ENCODE assay signal across 10 cellular contexts in the genomic region with DNA sequence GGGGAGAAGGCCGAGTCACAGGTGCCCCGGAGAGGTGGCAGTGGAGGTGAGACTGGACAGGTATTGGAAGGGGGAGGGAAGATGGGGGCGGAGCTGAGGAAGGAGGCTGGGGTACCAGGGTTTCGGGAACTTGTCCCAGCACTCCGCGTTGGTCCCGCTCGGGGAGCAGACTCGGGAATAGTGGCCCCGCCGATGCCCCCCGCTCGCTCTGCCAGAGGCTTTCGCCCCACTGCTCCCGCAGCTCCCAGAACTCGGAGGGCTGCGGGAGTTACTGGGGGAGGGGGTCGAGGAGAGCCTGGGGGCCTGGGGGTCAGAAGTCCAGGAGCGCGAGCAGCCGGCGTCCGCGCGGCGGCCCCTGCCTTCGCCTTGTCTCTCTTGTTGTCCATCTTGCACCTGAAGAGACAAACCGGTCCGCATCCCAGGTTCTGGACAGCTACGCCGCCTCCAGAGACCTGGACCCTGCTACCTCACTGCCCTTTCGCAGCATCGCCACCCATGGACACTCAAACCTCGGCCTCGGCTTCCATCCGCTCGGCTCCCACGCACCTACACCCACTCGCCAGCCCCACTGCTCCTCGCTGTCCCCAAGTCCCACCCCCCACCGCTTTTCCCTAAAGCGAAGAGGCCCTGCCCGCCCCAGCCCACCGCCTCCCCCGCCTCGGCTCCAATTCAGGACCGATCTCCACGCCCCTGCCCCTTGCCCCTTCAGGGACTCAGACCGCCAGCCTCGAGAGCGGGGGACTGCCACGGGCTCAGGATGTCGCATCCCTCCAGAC. TPM values are rescaled to one million over a fixed set of nuclear protein-coding genes. Genes with fewer than 3 reads are reported as not detected.
DNase-seq lines count a peak whose midpoint lies in the region; ATAC-seq, FAIRE-seq and TF ChIP-seq lines count a peak whose summit lies in the region.
"Had no signal": no experiment of that assay in that cellular context is flagged by ENCODE, and none has a peak within 500 bp of the region (broad histone marks: within the 10 kb centered on the region; RNA-seq: fewer than 3 reads in every experiment).

No MANE protein-coding gene starts in this region.

- H3K27ac ChIP-seq in 22Rv1 (peak overlapping the region; percentile 91), ascending aorta (no peak overlapping the region), mesendoderm (ENCODE audit: low read depth, low read length) (no peak overlapping the region), small intestine (ENCODE audit: low read depth in 1 of 2, low read length in 1 of 2) (no peak overlapping the region)

- H3K4me1 ChIP-seq in ascending aorta: peaks cover 13 to 17% of the 10 kb centered on the region in 2 donors
- H3K4me1 ChIP-seq in mesendoderm (ENCODE audit: control insufficient read depth, low read depth, low read length): no peaks in the 10 kb centered on the region
- peaks cover 0 to under 1% of the 10 kb centered on the region in 2 donors for H3K4me1 ChIP-seq in small intestine (ENCODE audit: control insufficient read depth in 2 of 2, insufficient read depth in 1 of 2, low read depth in 1 of 2, low read length in 1 of 2)

- H3K23ac ChIP-seq in mesendoderm (ENCODE audit: low read length): no peak overlapping the region

- H3K79me2 ChIP-seq in mesendoderm (ENCODE audit: control insufficient read depth, insufficient read depth, low read length): no peaks in the 10 kb centered on the region

- peak overlapping the region; percentile 22 for H3K4me2 ChIP-seq in mesendoderm (ENCODE audit: low read length)

- H4K8ac ChIP-seq in mesendoderm (ENCODE audit: low read depth, low read length): no peak overlapping the region

- H2BK15ac ChIP-seq in mesendoderm (replicated peaks; ENCODE audit: low read depth): no peak overlapping the region

- no peak overlapping the region for H2AK5ac ChIP-seq in mesendoderm (ENCODE audit: low read length)

- intact Hi-C loops in ascending aorta (cut with DNase I): no loop called here

- H4K5ac ChIP-seq in mesendoderm (ENCODE audit: low read length): no peak overlapping the region

- no peak overlapping the region for H3K9ac ChIP-seq in mesendoderm (ENCODE audit: low read length)

- H3K9me3 ChIP-seq in ascending aorta: no peaks in the 10 kb centered on the region
- peaks cover 2% of the 10 kb centered on the region for H3K9me3 ChIP-seq in small intestine (ENCODE audit: control insufficient read depth, low read depth)

- H2BK120ac ChIP-seq in mesendoderm (ENCODE audit: low read depth, low read length): no peak overlapping the region

- TF ChIP-seq CTCF in 22Rv1 (IDR thresholded peaks at IDR 0.05) (no peak), D721Med (IDR thresholded peaks at IDR 0.05; ENCODE audit: insufficient read depth, missing control alignments) (no peak), ascending aorta (IDR thresholded peaks at IDR 0.05) (no peak)

- no peaks in the 10 kb centered on the region for H3K79me1 ChIP-seq in mesendoderm (ENCODE audit: low read length)

- peaks cover 18% of the 10 kb centered on the region for H3K27me3 ChIP-seq in ascending aorta
- H3K27me3 ChIP-seq in mesendoderm (ENCODE audit: insufficient read depth, low read length, poor library complexity): peaks cover 7% of the 10 kb centered on the region
- H3K27me3 ChIP-seq in small intestine (ENCODE audit: control insufficient read depth in 2 of 2, insufficient read depth in 2 of 2, low read length in 2 of 2): peaks cover 7 to 12% of the 10 kb centered on the region in 2 donors

- ATAC-seq in HG03280 (IDR thresholded peaks at IDR 0.05; ENCODE audit: unreplicated experiment) (no peak), GM19023 (IDR thresholded peaks at IDR 0.05; ENCODE audit: unreplicated experiment) (no peak)

- H3K4me3 ChIP-seq in ascending aorta (peak overlapping the region; percentile 18 to 30), mesendoderm (ENCODE audit: low read length) (no peak overlapping the region), small intestine (ENCODE audit: low read depth in 1 of 2, low read length in 2 of 2) (no peak overlapping the region)

- H3K56ac ChIP-seq in mesendoderm (ENCODE audit: low read length): peak overlapping the region; percentile 49

- no peak overlapping the region for H2BK5ac ChIP-seq in mesendoderm (ENCODE audit: low read length)

- no peak for FAIRE-seq in D721Med (lab: Jason Lieb, UNC)
- FAIRE-seq in small intestine (lab: Jason Lieb, UNC): no peak
- FAIRE-seq: G401.6 had no signal

- H3K4ac ChIP-seq in mesendoderm (ENCODE audit: low read depth, low read length): no peak overlapping the region

- H3K36me3 ChIP-seq in ascending aorta (no peaks in the 10 kb centered on the region), mesendoderm (ENCODE audit: control insufficient read depth, insufficient read depth, low read length) (no peaks in the 10 kb centered on the region), small intestine (ENCODE audit: control insufficient read depth in 2 of 2, insufficient read depth in 2 of 2, low read length in 2 of 2) (no peaks in the 10 kb centered on the region)

- WGBS in mesendoderm (ENCODE audit: extremely low coverage, insufficient coverage, low lambda C conversion rate): no CpG with 5 or more reads among the region's 53 CpGs
- WGBS in small intestine, 3 donors: 12 to 18% (median 14%) methylated on average over 48 to 53 of the region's 53 CpGs

- peak; percentile 14 for DNase-seq in D721Med (ENCODE audit: insufficient read length, low spot score)
- DNase-seq in ascending aorta (ENCODE audit: low spot score in 2 of 2): no peak
- DNase-seq in mesendoderm: no peak
- no peak for DNase-seq in occipital lobe (lab: John Stamatoyannopoulos, UW)
- no peak for DNase-seq in small intestine
- DNase-seq: cortex of kidney had no signal

- peak overlapping the region; percentile 22 for H3K18ac ChIP-seq in mesendoderm (ENCODE audit: low read length)

RNA-seq across cellular contexts. Expression of a gene that starts 0.7 kb away (rescaled TPM):
- total RNA-seq in ascending aorta (not detected), occipital lobe (4.1 TPM)
- 4.7 TPM for polyA plus RNA-seq in mesendoderm (2013, experiment 1 of 2)
- polyA plus RNA-seq in mesendoderm (2013, experiment 2 of 2): 4.6 TPM
- polyA plus RNA-seq in small intestine: under 1 TPM in 1 of 3 donors, not detected in 2; 0.22 TPM

RNA-seq across cellular contexts. Expression of a gene that starts 14.8 kb away (rescaled TPM):
- total RNA-seq in ascending aorta: not detected
- 0.88 TPM for polyA plus RNA-seq in mesendoderm (2013, experiment 1 of 2)
- 1.0 TPM for polyA plus RNA-seq in mesendoderm (2013, experiment 2 of 2)
- total RNA-seq in occipital lobe: not detected
- under 1 TPM; 0.27 to 0.67 (median 0.52) TPM for polyA plus RNA-seq in small intestine

RNA-seq across cellular contexts. Expression of a gene that starts 30.2 kb away (rescaled TPM):
- total RNA-seq in ascending aorta: 37.3 TPM
- polyA plus RNA-seq in mesendoderm (2013, experiment 1 of 2): 27.9 TPM
- 27.3 TPM for polyA plus RNA-seq in mesendoderm (2013, experiment 2 of 2)
- 6.7 TPM for total RNA-seq in occipital lobe
- polyA plus RNA-seq in small intestine: 10 to 100 TPM; 17.3 to 22.4 (median 20.8) TPM

RNA-seq across cellular contexts. Expression of a gene that starts 41.1 kb away (rescaled TPM):
- total RNA-seq in ascending aorta (7.1 TPM), occipital lobe (not detected)
- 0.69 TPM for polyA plus RNA-seq in mesendoderm (2013, experiment 1 of 2)
- polyA plus RNA-seq in mesendoderm (2013, experiment 2 of 2): 0.69 TPM
- under 1 TPM in 1 of 3 donors, not detected in 2; 0.21 TPM for polyA plus RNA-seq in small intestine

RNA-seq across cellular contexts. Expression of a gene that starts 43.5 kb away (rescaled TPM):
- total RNA-seq in ascending aorta: 27.7 TPM
- polyA plus RNA-seq in mesendoderm (2013, experiment 1 of 2): 1.5 TPM
- polyA plus RNA-seq in mesendoderm (2013, experiment 2 of 2): 1.5 TPM
- total RNA-seq in occipital lobe: 44.5 TPM
- 1 to 10 TPM; 2.9 to 8.4 (median 3.5) TPM for polyA plus RNA-seq in small intestine

Comparison
In these comparisons a context has a peak if more than half of its experiments do, and no peak if none do; other contexts are left out.
1. H3K4me3 ChIP-seq: peak in ascending aorta (2 of 2); none in mesendoderm (single experiment) and small intestine (0 of 2).